Comparison of ENCODE assay signal across 2 cellular contexts in genomic region chr9:36011379-36011778, GRCh38.
TF ChIP-seq lines count a peak whose summit lies in the region.

No MANE protein-coding gene starts in this region.

TF ChIP-seq in IMR-90, 13 proteins besides CTCF, POLR2A, EP300 and RAD21:
- TF ChIP-seq ELK1 (IDR thresholded peaks at IDR 0.05; ENCODE audit: borderline replicate concordance, low read depth, low read length) (no peak), MAZ (IDR thresholded peaks at IDR 0.05; ENCODE audit: borderline replicate concordance, low read depth, low read length) (no peak)

TF ChIP-seq in endothelial cell of umbilical vein, 7 proteins besides CTCF, POLR2A, EP300 and RAD21:
- no peak for TF ChIP-seq GATA2 (IDR thresholded peaks at IDR 0.05; ENCODE audit: insufficient read depth, insufficient read length, low read depth, low read length)
